Comparison of ENCODE assay signal across 32 cellular contexts in genomic region chr1:190205713-190206112, GRCh38.
DNase-seq lines count a peak whose midpoint lies in the region; ATAC-seq, FAIRE-seq and TF ChIP-seq lines count a peak whose summit lies in the region.
"Had no signal": no experiment of that assay in that cellular context is flagged by ENCODE, and none has a peak within 500 bp of the region (broad histone marks: within the 10 kb centered on the region; RNA-seq: fewer than 3 reads in every experiment).

No MANE protein-coding gene starts in this region.

- POLR2A ChIA-PET in AG04450 (lab: Yijun Ruan, JAX): no interaction called here

- no peak overlapping the region for H3K4me3 ChIP-seq in AG04450 (ENCODE audit: low read depth, low read length)
- H3K4me3 ChIP-seq: A549, MG63, SJCRH30, tibial artery had no signal

- no peak for FAIRE-seq in HTR-8/SVneo (lab: Jason Lieb, UNC)
- FAIRE-seq: A549, GM18507, kidney, small intestine had no signal

- no peaks in the 10 kb centered on the region for H3K27me3 Mint-ChIP-seq in activated naive CD4-positive, alpha-beta T cell treated with anti-CD3 and anti-CD28 coated beads, Interleukin-2, amount 10 ng/mL, durations not matched to agents 7 days and 5 days
- H3K27me3 Mint-ChIP-seq: activated CD4-positive, alpha-beta memory T cell treated with anti-CD3 and anti-CD28 coated beads for 36 hours; stimulated activated naive CD8-positive, alpha-beta T cell treated with anti-CD3 and anti-CD28 coated beads, Interleukin-15, amount 100 ng/mL, for 72 hours; T-cell had no signal

- H3K27ac Mint-ChIP-seq in activated naive CD4-positive, alpha-beta T cell treated with anti-CD3 and anti-CD28 coated beads, Interleukin-2, amount 10 ng/mL, durations not matched to agents 7 days and 5 days: no peak overlapping the region
- H3K27ac Mint-ChIP-seq: activated CD4-positive, alpha-beta memory T cell treated with anti-CD3 and anti-CD28 coated beads for 36 hours; natural killer cell; stimulated activated naive CD8-positive, alpha-beta T cell treated with anti-CD3 and anti-CD28 coated beads, Interleukin-15, amount 100 ng/mL, for 72 hours; T-cell had no signal

- TF ChIP-seq CTCF in AG04450 (IDR thresholded peaks at IDR 0.05; ENCODE audit: low read depth, low read length): no peak

- H3K9me3 ChIP-seq in AG04450 (ENCODE audit: control insufficient read depth, insufficient read depth, low read length): peaks cover 6% of the 10 kb centered on the region
- H3K9me3 ChIP-seq: A549, SJCRH30, tibial artery had no signal

- no peak overlapping the region for H3K4me3 Mint-ChIP-seq in activated naive CD4-positive, alpha-beta T cell treated with anti-CD3 and anti-CD28 coated beads, Interleukin-2, amount 10 ng/mL, durations not matched to agents 7 days and 5 days
- H3K4me3 Mint-ChIP-seq: activated CD4-positive, alpha-beta memory T cell treated with anti-CD3 and anti-CD28 coated beads for 36 hours; natural killer cell; stimulated activated naive CD8-positive, alpha-beta T cell treated with anti-CD3 and anti-CD28 coated beads, Interleukin-15, amount 100 ng/mL, for 72 hours; T-cell had no signal

- H3K36me3 Mint-ChIP-seq in activated naive CD4-positive, alpha-beta T cell treated with anti-CD3 and anti-CD28 coated beads, Interleukin-2, amount 10 ng/mL, durations not matched to agents 7 days and 5 days: no peaks in the 10 kb centered on the region
- H3K36me3 Mint-ChIP-seq: activated CD4-positive, alpha-beta memory T cell treated with anti-CD3 and anti-CD28 coated beads for 36 hours; T-cell had no signal

- peaks cover 7% of the 10 kb centered on the region for H3K9me3 Mint-ChIP-seq in activated naive CD4-positive, alpha-beta T cell treated with anti-CD3 and anti-CD28 coated beads, Interleukin-2, amount 10 ng/mL, durations not matched to agents 7 days and 5 days

- ATAC-seq in GM19023 (IDR thresholded peaks at IDR 0.05; ENCODE audit: unreplicated experiment) (no peak), HG02870 (IDR thresholded peaks at IDR 0.05; ENCODE audit: unreplicated experiment) (no peak), GM18868 (IDR thresholded peaks at IDR 0.05; ENCODE audit: unreplicated experiment) (no peak)
- ATAC-seq: A549; natural killer cell; Panc1; stimulated activated naive CD8-positive, alpha-beta T cell treated with anti-CD3 and anti-CD28 coated beads, Interleukin-15, amount 100 ng/mL, for 72 hours; T-cell had no signal

- CTCF ChIA-PET in AG04450 (lab: Charles Lee): no interaction called here
- CTCF ChIA-PET in activated naive CD4-positive, alpha-beta T cell treated with anti-CD3 and anti-CD28 coated beads, Interleukin-2, amount 10 ng/mL, durations not matched to agents 7 days and 5 days (lab: Charles Lee): no interaction called here

- DNase-seq in AG04450 (ENCODE audit: low read depth, low spot score): peak; percentile 11
- DNase-seq in HTR-8/SVneo (ENCODE audit: insufficient read length, low spot score): peak; percentile 1
- DNase-seq in astrocyte of the hippocampus (ENCODE audit: low read depth, low spot score): peak; percentile 11
- DNase-seq in iris pigment epithelial cell (ENCODE audit: low read depth): peak; percentile 51
- no peak for DNase-seq in activated naive CD4-positive, alpha-beta T cell treated with anti-CD3 and anti-CD28 coated beads, Interleukin-2, amount 10 ng/mL, durations not matched to agents 7 days and 5 days
- DNase-seq: activated CD4-positive, alpha-beta memory T cell treated with anti-CD3 and anti-CD28 coated beads for 36 hours; activated CD4-positive, CD25-positive, alpha-beta regulatory T cell treated with anti-CD3 and anti-CD28 coated beads, Interleukin-2, amount 50 U/mL, for 72 hours; activated CD8-positive, alpha-beta memory T cell treated with anti-CD3 and anti-CD28 coated beads, Interleukin-2, amount 50 U/mL, for 48 hours; activated naive CD4-positive, alpha-beta T cell treated with anti-CD3 and anti-CD28 coated beads, Interleukin-2, amount 50 U/mL, for 16 hours; anterior cingulate cortex; caudate nucleus; DMS79; head of caudate nucleus; kidney; MG63; midbrain; natural killer cell; NCI-H1105 treated with DMSO at 0.1 percent for 48 hours; NCI-H2029 treated with DMSO at 0.1 percent for 48 hours; NCI-H526 treated with DMSO at 0.1 percent for 48 hours; SJCRH30; small intestine; stimulated activated CD8-positive, alpha-beta memory T cell treated with anti-CD3 and anti-CD28 coated beads, Interleukin-4, amount 100 ng/mL, for 48 hours; stimulated activated naive CD8-positive, alpha-beta T cell treated with anti-CD3 and anti-CD28 coated beads, Interleukin-15, amount 100 ng/mL, for 72 hours; T-cell; tibial artery had no signal

- H3K27me3 ChIP-seq in AG04450 (ENCODE audit: control insufficient read depth, insufficient read depth, low read length): no peaks in the 10 kb centered on the region
- H3K27me3 ChIP-seq: MG63, SJCRH30, tibial artery had no signal

- H3K27ac ChIP-seq in AG04450 (ENCODE audit: low read depth, low read length): no peak overlapping the region
- H3K27ac ChIP-seq: A549, SJCRH30, tibial artery had no signal

- no peaks in the 10 kb centered on the region for H3K4me1 Mint-ChIP-seq in activated naive CD4-positive, alpha-beta T cell treated with anti-CD3 and anti-CD28 coated beads, Interleukin-2, amount 10 ng/mL, durations not matched to agents 7 days and 5 days
- H3K4me1 Mint-ChIP-seq: natural killer cell; stimulated activated naive CD8-positive, alpha-beta T cell treated with anti-CD3 and anti-CD28 coated beads, Interleukin-15, amount 100 ng/mL, for 72 hours; T-cell had no signal
